In genomic region chr1:42333662-42334239, GRCh38 we compare ENCODE assay signal across 8 cellular contexts. TPM values are rescaled to one million over a fixed set of nuclear protein-coding genes. Genes with fewer than 3 reads are reported as not detected.
A peak's percentile ranks its signal among the peaks of the same experiment; 100 is the strongest.
DNase-seq lines count a peak whose midpoint lies in the region; TF ChIP-seq lines count a peak whose summit lies in the region.

No MANE protein-coding gene starts in this region.

- no peaks in the 10 kb centered on the region for H3K4me1 ChIP-seq in NT2/D1 (ENCODE audit: insufficient read depth, insufficient read length)
- H3K4me1 ChIP-seq in parathyroid adenoma: peaks cover 4% of the 10 kb centered on the region

- TF ChIP-seq CTCF in endothelial cell (IDR thresholded peaks at IDR 0.05; ENCODE audit: unreplicated experiment) (no peak), parathyroid adenoma (IDR thresholded peaks at IDR 0.05) (no peak)

- peak overlapping the region; percentile 93 for H3K27ac Mint-ChIP-seq in activated T-cell treated with anti-CD3 and anti-CD28 coated beads, Interleukin-2, amount 50 U/mL, for 24 hours
- H3K27ac Mint-ChIP-seq in endothelial cell (ENCODE audit: unreplicated experiment): peak overlapping the region; percentile 99

- H3K4me3 ChIP-seq in NT2/D1 (ENCODE audit: insufficient read length, low read depth) (peak overlapping the region; percentile 90), parathyroid adenoma (ENCODE audit: low read depth, low read length) (peak overlapping the region; percentile 77)

- DNase-seq in activated T-cell treated with anti-CD3 and anti-CD28 coated beads, Interleukin-2, amount 50 U/mL, for 24 hours: no peak
- DNase-seq in activated T-cell treated with anti-CD3 and anti-CD28 coated beads, Interleukin-2, amount 50 U/mL, for 48 hours: no peak
- DNase-seq in NT2/D1 (ENCODE audit: low read depth, low spot score) (no peak), endothelial cell (ENCODE audit: low spot score) (no peak), NCI-H1048 (lab: John Stamatoyannopoulos, UW) (no peak), mucosa of gallbladder (ENCODE audit: low spot score) (no peak)
- no peak for DNase-seq in stimulated activated CD4-positive, alpha-beta T cell treated with anti-CD3 and anti-CD28 coated beads, Interleukin-1b, Interleukin-23, amount 100 ng/mL, for 48 hours

- H3K36me3 Mint-ChIP-seq in activated T-cell treated with anti-CD3 and anti-CD28 coated beads, Interleukin-2, amount 50 U/mL, for 24 hours (ENCODE audit: low read depth): peaks cover 25% of the 10 kb centered on the region
- H3K36me3 Mint-ChIP-seq in endothelial cell (ENCODE audit: low read depth, unreplicated experiment): no peaks in the 10 kb centered on the region

- H3K27ac ChIP-seq in parathyroid adenoma: no peak overlapping the region

- H3K4me3 Mint-ChIP-seq in activated T-cell treated with anti-CD3 and anti-CD28 coated beads, Interleukin-2, amount 50 U/mL, for 24 hours: peak overlapping the region; percentile 94
- H3K4me3 Mint-ChIP-seq in endothelial cell (ENCODE audit: unreplicated experiment): peak overlapping the region; percentile 99

- H3K27me3 ChIP-seq in NT2/D1 (ENCODE audit: insufficient read depth, insufficient read length) (no peaks in the 10 kb centered on the region), parathyroid adenoma (ENCODE audit: control insufficient read depth, insufficient read depth, low read length) (no peaks in the 10 kb centered on the region)

- H3K9me3 ChIP-seq in NT2/D1 (ENCODE audit: insufficient read depth, low read length) (no peaks in the 10 kb centered on the region), parathyroid adenoma (ENCODE audit: control insufficient read depth, low read length) (no peaks in the 10 kb centered on the region)

- no peaks in the 10 kb centered on the region for H3K36me3 ChIP-seq in NT2/D1 (ENCODE audit: insufficient read depth, insufficient read length, low read length)
- no peaks in the 10 kb centered on the region for H3K36me3 ChIP-seq in parathyroid adenoma (ENCODE audit: control insufficient read depth, insufficient read depth, low read length)

- peak overlapping the region; percentile 80 for H3K4me2 ChIP-seq in parathyroid adenoma (ENCODE audit: low read length)

- no peak overlapping the region for H2AFZ ChIP-seq in parathyroid adenoma

- H3K9me3 Mint-ChIP-seq in activated T-cell treated with anti-CD3 and anti-CD28 coated beads, Interleukin-2, amount 50 U/mL, for 24 hours: no peaks in the 10 kb centered on the region
- H3K9me3 Mint-ChIP-seq in endothelial cell (ENCODE audit: unreplicated experiment): no peaks in the 10 kb centered on the region

- peaks cover 32% of the 10 kb centered on the region for H3K79me2 ChIP-seq in parathyroid adenoma

- H3K9ac ChIP-seq in NT2/D1 (ENCODE audit: insufficient read length, low read depth) (peak overlapping the region; percentile 93), parathyroid adenoma (no peak overlapping the region)

- H3K4me1 Mint-ChIP-seq in activated T-cell treated with anti-CD3 and anti-CD28 coated beads, Interleukin-2, amount 50 U/mL, for 24 hours (ENCODE audit: low read depth): peaks cover 62% of the 10 kb centered on the region
- H3K4me1 Mint-ChIP-seq in endothelial cell (ENCODE audit: unreplicated experiment): peaks cover 48% of the 10 kb centered on the region

- no peaks in the 10 kb centered on the region for H3K27me3 Mint-ChIP-seq in activated T-cell treated with anti-CD3 and anti-CD28 coated beads, Interleukin-2, amount 50 U/mL, for 24 hours
- peaks cover 8% of the 10 kb centered on the region for H3K27me3 Mint-ChIP-seq in endothelial cell (ENCODE audit: unreplicated experiment)

RNA-seq across cellular contexts. Expression of gene FOXJ3, which starts 1.3 kb away (rescaled TPM):
- total RNA-seq in endothelial cell (ENCODE audit: unreplicated experiment) (65.9 TPM), mucosa of gallbladder (39.4 TPM)

RNA-seq across cellular contexts. Expression of gene RIMKLA, which starts 46.8 kb away (rescaled TPM):
- total RNA-seq in endothelial cell (ENCODE audit: unreplicated experiment) (0.10 TPM), mucosa of gallbladder (4.4 TPM)
